19 cellular contexts compared by ENCODE assay signal in the genomic region with DNA sequence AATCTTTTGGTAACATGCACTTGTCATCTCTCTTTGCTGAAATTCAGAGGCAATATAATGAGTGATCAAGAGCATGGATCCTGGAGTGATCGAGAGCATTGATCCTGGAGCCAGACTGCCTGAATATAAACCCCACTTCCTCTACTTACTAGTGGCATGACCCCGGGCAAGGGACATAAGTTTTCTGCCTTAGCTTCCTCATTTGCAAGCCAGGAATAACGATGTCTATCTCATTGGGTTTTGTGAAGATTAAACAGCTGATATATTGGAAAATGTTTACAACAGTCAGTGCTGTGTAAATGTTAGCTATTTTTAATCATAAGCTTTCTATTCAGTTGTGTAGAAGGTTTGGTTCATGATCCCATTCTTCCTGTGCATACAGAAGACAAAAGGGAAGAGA.
"Had no signal": no experiment of that assay in that cellular context is flagged by ENCODE, and none has a peak within 500 bp of the region (broad histone marks: within the 10 kb centered on the region; RNA-seq: fewer than 3 reads in every experiment).

No MANE protein-coding gene starts in this region.

- ATAC-seq: activated CD8-positive, alpha-beta T cell treated with anti-CD3 and anti-CD28 coated beads, Interleukin-2, amount 10 ng/mL, durations not matched to agents 7 days and 5 days; effector memory CD8-positive, alpha-beta T cell; stimulated activated memory B cell treated with anti-CD40 and anti-IgM and Interleukin-4, amounts not matched to agents 10 μg/mL and 1 μg/mL and 100 μg/mL, for 72 hours had no signal

- H3K4me3 Mint-ChIP-seq: activated CD4-positive, alpha-beta T cell treated with anti-CD3 and anti-CD28 coated beads, Interleukin-2, amount 10 ng/mL, durations not matched to agents 7 days and 5 days; activated CD8-positive, alpha-beta T cell treated with anti-CD3 and anti-CD28 coated beads, Interleukin-2, amount 10 ng/mL, durations not matched to agents 7 days and 5 days had no signal

- H3K9me3 ChIP-seq: spleen, testis had no signal

- H3K27me3 Mint-ChIP-seq: activated CD4-positive, alpha-beta T cell treated with anti-CD3 and anti-CD28 coated beads, Interleukin-2, amount 10 ng/mL, durations not matched to agents 7 days and 5 days; activated naive CD8-positive, alpha-beta T cell; effector memory CD8-positive, alpha-beta T cell; memory B cell; stimulated activated memory B cell treated with anti-CD40 and anti-IgM and Interleukin-4, amounts not matched to agents 10 μg/mL and 1 μg/mL and 100 μg/mL, for 72 hours; type B pancreatic cell had no signal

- H3K36me3 Mint-ChIP-seq: activated naive CD8-positive, alpha-beta T cell; memory B cell; type B pancreatic cell had no signal

- H3K9me3 Mint-ChIP-seq: activated CD4-positive, alpha-beta T cell treated with anti-CD3 and anti-CD28 coated beads, Interleukin-2, amount 10 ng/mL, durations not matched to agents 7 days and 5 days; effector memory CD8-positive, alpha-beta T cell; memory B cell; stimulated activated memory B cell treated with anti-CD40 and anti-IgM and Interleukin-4, amounts not matched to agents 10 μg/mL and 1 μg/mL and 100 μg/mL, for 72 hours; type B pancreatic cell had no signal

- H3K36me3 ChIP-seq: cardiac muscle cell had no signal

- H3K27ac ChIP-seq: cardiac muscle cell, hepatocyte, testis had no signal

- DNase-seq: activated CD4-positive, alpha-beta T cell treated with anti-CD3 and anti-CD28 coated beads, Interleukin-2, amount 10 ng/mL, durations not matched to agents 7 days and 5 days; activated CD8-positive, alpha-beta memory T cell treated with anti-CD3 and anti-CD28 coated beads, Interleukin-2, amount 50 U/mL, for 4 hours; activated CD8-positive, alpha-beta T cell treated with anti-CD3 and anti-CD28 coated beads, Interleukin-2, amount 10 ng/mL, durations not matched to agents 7 days and 5 days; activated gamma-delta T cell; dermis blood vessel endothelial cell; effector memory CD8-positive, alpha-beta T cell; foreskin fibroblast; occipital lobe; posterior cingulate gyrus; retina; spleen; stimulated activated CD4-positive, alpha-beta T cell treated with anti-CD3 and anti-CD28 coated beads, Interleukin-4, amount 100 ng/mL, for 4 hours; testis had no signal

- H3K27ac Mint-ChIP-seq: activated CD4-positive, alpha-beta T cell treated with anti-CD3 and anti-CD28 coated beads, Interleukin-2, amount 10 ng/mL, durations not matched to agents 7 days and 5 days; activated CD8-positive, alpha-beta T cell treated with anti-CD3 and anti-CD28 coated beads, Interleukin-2, amount 10 ng/mL, durations not matched to agents 7 days and 5 days; effector memory CD8-positive, alpha-beta T cell; memory B cell; stimulated activated memory B cell treated with anti-CD40 and anti-IgM and Interleukin-4, amounts not matched to agents 10 μg/mL and 1 μg/mL and 100 μg/mL, for 72 hours had no signal

- H3K4me3 ChIP-seq: cardiac muscle cell, hepatocyte, spleen, testis had no signal

- H3K27me3 ChIP-seq: cardiac muscle cell, hepatocyte, spleen, testis had no signal
